ENCODE assay signal across 14 cellular contexts in genomic region chr9:36939655-36940578, GRCh38.
"Had no signal": no experiment of that assay in that cellular context is flagged by ENCODE, and none has a peak within 500 bp of the region (broad histone marks: within the 10 kb centered on the region; RNA-seq: fewer than 3 reads in every experiment).

No MANE protein-coding gene starts in this region.

- ATAC-seq: activated T-cell treated with anti-CD3 and anti-CD28 coated beads, Interleukin-2, amount 50 U/mL, for 4 hours; lower lobe of right lung; naive thymus-derived CD4-positive, alpha-beta T cell; WTC11 had no signal

- DNase-seq: activated CD4-positive, alpha-beta T cell treated with anti-CD3 and anti-CD28 coated beads, Interleukin-2, amount 50 U/mL, for 1 hour; activated effector memory CD4-positive, alpha-beta T cell treated with anti-CD3 and anti-CD28 coated beads, Interleukin-2, amount 50 U/mL, for 16 hours; activated T-cell treated with anti-CD3 and anti-CD28 coated beads, Interleukin-2, amount 50 U/mL, for 4 hours; amygdala; dermis blood vessel endothelial cell; hypothalamus; lower lobe of right lung; posterior cingulate gyrus; stimulated activated CD4-positive, alpha-beta T cell treated with anti-CD3 and anti-CD28 coated beads, Interleukin-4, amount 100 ng/mL, for 4 hours; thyroid gland had no signal

- H3K27me3 Mint-ChIP-seq: activated naive CD8-positive, alpha-beta T cell had no signal

- H3K27ac Mint-ChIP-seq: activated naive CD8-positive, alpha-beta T cell; naive thymus-derived CD4-positive, alpha-beta T cell; WTC11 had no signal

- H3K36me3 Mint-ChIP-seq: activated naive CD8-positive, alpha-beta T cell; brain; naive thymus-derived CD4-positive, alpha-beta T cell; WTC11 had no signal

- H3K9me3 Mint-ChIP-seq: activated T-cell treated with anti-CD3 and anti-CD28 coated beads, Interleukin-2, amount 50 U/mL, for 4 hours; brain; WTC11 had no signal

- H3K4me3 Mint-ChIP-seq: activated naive CD8-positive, alpha-beta T cell; activated T-cell treated with anti-CD3 and anti-CD28 coated beads, Interleukin-2, amount 50 U/mL, for 4 hours; brain; naive thymus-derived CD4-positive, alpha-beta T cell; WTC11 had no signal
